In the genomic region with DNA sequence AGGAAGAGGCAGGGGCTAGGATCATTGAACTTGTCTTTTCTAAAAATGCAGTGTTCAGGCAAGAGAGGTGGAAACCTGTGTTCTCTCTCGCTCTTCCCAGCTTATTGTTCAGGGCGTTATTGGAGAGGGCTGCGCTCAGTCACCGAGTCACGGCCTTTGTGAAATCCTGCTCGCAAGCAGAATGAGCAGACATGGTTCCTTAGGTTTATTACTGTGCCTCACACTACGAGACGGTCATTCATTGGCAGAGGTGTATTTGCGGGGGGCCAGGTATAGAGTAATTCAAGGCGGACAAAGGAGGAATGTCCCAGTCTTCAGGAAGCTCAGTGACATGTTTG, we compare ENCODE assay signal across 8 cellular contexts. TPM values are rescaled to one million over a fixed set of nuclear protein-coding genes. Genes with fewer than 3 reads are reported as not detected.
DNase-seq lines count a peak whose midpoint lies in the region; ATAC-seq and TF ChIP-seq lines count a peak whose summit lies in the region.

No MANE protein-coding gene starts in this region.

- H3K4me3 ChIP-seq in ascending aorta, result peak overlapping the region; percentile 61 to 85
- peak overlapping the region; percentile 94 to 95 for H3K4me3 ChIP-seq in left lung
- H3K4me3 ChIP-seq in thyroid gland (replicated peaks in 1 of 3), result peak overlapping the region; percentile 49 to 85 (median 70)

- peak overlapping the region; percentile 79 for H3K27ac ChIP-seq in CD4-positive, alpha-beta T cell (ENCODE audit: low read depth, low read length)
- peak overlapping the region; percentile 60 to 71 for H3K27ac ChIP-seq in ascending aorta
- H3K27ac ChIP-seq in left lung, result peak overlapping the region; percentile 84 to 86
- H3K27ac ChIP-seq in thyroid gland, result peak overlapping the region; percentile 60 to 86 (median 78)

- peak overlapping the region; percentile 98 for H3K27ac Mint-ChIP-seq in CD4-positive, alpha-beta T cell

- ATAC-seq in CD4-positive, alpha-beta T cell (ENCODE audit: poor library complexity), result no peak
- ATAC-seq in HG03064 (IDR thresholded peaks at IDR 0.05; ENCODE audit: low read depth, unreplicated experiment) (peak; percentile 4), left lung (peak; percentile 14), HG03521 (IDR thresholded peaks at IDR 0.05; ENCODE audit: unreplicated experiment) (no peak)

- H3K9me3 ChIP-seq in CD4-positive, alpha-beta T cell (ENCODE audit: control insufficient read depth, low read length), result no peaks in the 10 kb centered on the region
- H3K9me3 ChIP-seq in ascending aorta (no peaks in the 10 kb centered on the region), left lung (no peaks in the 10 kb centered on the region), thyroid gland (no peaks in the 10 kb centered on the region)

- no peaks in the 10 kb centered on the region for H3K27me3 ChIP-seq in CD4-positive, alpha-beta T cell (ENCODE audit: control insufficient read depth, insufficient read depth, low read length)
- H3K27me3 ChIP-seq in ascending aorta, result no peaks in the 10 kb centered on the region
- no peaks in the 10 kb centered on the region for H3K27me3 ChIP-seq in left lung
- no peaks in the 10 kb centered on the region for H3K27me3 ChIP-seq in thyroid gland

- H3K9me3 Mint-ChIP-seq in CD4-positive, alpha-beta T cell, result no peaks in the 10 kb centered on the region

- H3K4me1 ChIP-seq in ascending aorta, result peaks cover 5 to 6% of the 10 kb centered on the region in 2 donors
- H3K4me1 ChIP-seq in left lung, result peaks cover 6 to 16% of the 10 kb centered on the region in 2 donors
- H3K4me1 ChIP-seq in thyroid gland, result peaks cover 6 to 7% of the 10 kb centered on the region in 2 donors

- no peak for DNase-seq in CD4-positive, alpha-beta T cell
- DNase-seq in ascending aorta (ENCODE audit: low spot score in 2 of 2) (no peak), left lung (no peak), thyroid gland (no peak), NCI-H2081 treated with DMSO at 0.1 percent for 48 hours (lab: John Stamatoyannopoulos, UW) (no peak), DMS114 treated with DMSO at 0.1 percent for 48 hours (lab: John Stamatoyannopoulos, UW; ENCODE audit: unreplicated experiment) (no peak)

- 2 to 6% methylated on average over 9 to 10 of the region's 10 CpGs for WGBS in thyroid gland, 2 donors

- CTCF ChIA-PET in CD4-positive, alpha-beta T cell (lab: Charles Lee), result interaction anchor here (0.6 to 1.5 kb wide), 4 partner anchors 9 to 40 kb away, joined by 3 to 6 read pairs (median 3); no protein-coding TSS in a partner anchor

- POLR2A ChIA-PET in CD4-positive, alpha-beta T cell (lab: Charles Lee), result interaction anchor here (0.5 to 4.1 kb wide), 16 partner anchors 9 to 1965 kb away, joined by 3 to 26 read pairs (median 6); a partner anchor contains a TSS

- TF ChIP-seq CTCF in CD4-positive, alpha-beta T cell (IDR thresholded peaks at IDR 0.05), result no peak
- no peak for TF ChIP-seq CTCF in ascending aorta (IDR thresholded peaks at IDR 0.05)
- no peak for TF ChIP-seq CTCF in left lung (IDR thresholded peaks at IDR 0.05)
- no peak for TF ChIP-seq CTCF in thyroid gland (IDR thresholded peaks at IDR 0.05)

- peak overlapping the region; percentile 95 for H3K4me3 Mint-ChIP-seq in CD4-positive, alpha-beta T cell

- intact Hi-C loops in CD4-positive, alpha-beta T cell (cut with DNase I, micrococcal nuclease), result loop anchor here in 1 of 2 experiments (5.0 kb wide), 1 partner anchor 37 kb away; a partner anchor contains a TSS
- intact Hi-C loops in ascending aorta (cut with DNase I) (loop anchor here (5.0 kb wide), 1 partner anchor 37 kb away; a partner anchor contains a TSS), left lung (cut with DNase I) (no loop called here), thyroid gland (cut with DNase I) (loop anchor here (10.0 kb wide), 1 partner anchor 851 kb away; no protein-coding TSS in a partner anchor)

- no peaks in the 10 kb centered on the region for H3K27me3 Mint-ChIP-seq in CD4-positive, alpha-beta T cell

- peaks cover 45% of the 10 kb centered on the region for H3K36me3 Mint-ChIP-seq in CD4-positive, alpha-beta T cell (ENCODE audit: low read depth)

- TF ChIP-seq POLR2A in thyroid gland (IDR thresholded peaks at IDR 0.05), result no peak

- peaks cover 20% of the 10 kb centered on the region for H3K4me1 Mint-ChIP-seq in CD4-positive, alpha-beta T cell (ENCODE audit: low read depth)

- peaks cover 13 to 14% of the 10 kb centered on the region in 2 donors for H3K36me3 ChIP-seq in ascending aorta
- peaks cover 0 to 35% of the 10 kb centered on the region in 2 donors for H3K36me3 ChIP-seq in left lung
- peaks cover 7 to 9% of the 10 kb centered on the region in 2 donors for H3K36me3 ChIP-seq in thyroid gland

RNA-seq across cellular contexts. Expression of a gene that starts 0.6 kb away (rescaled TPM):
- total RNA-seq in CD4-positive, alpha-beta T cell, result 10 to 100 TPM; 47.4 to 48.0 TPM
- 23.6 TPM for total RNA-seq in ascending aorta
- total RNA-seq in left lung, result 10 to 100 TPM; 17.1 to 18.8 TPM
- 10 to 100 TPM; 31.8 to 43.7 (median 37.7) TPM for total RNA-seq in thyroid gland

RNA-seq across cellular contexts. Expression of a gene that starts 37.8 kb away (rescaled TPM):
- total RNA-seq in CD4-positive, alpha-beta T cell, result 10 to 100 TPM; 12.3 to 16.5 TPM
- 45.1 TPM for total RNA-seq in ascending aorta
- 10 to 100 TPM; 22.3 to 38.2 TPM for total RNA-seq in left lung
- 100 to 1,000 TPM in 2 of 4 donors, 10 to 100 TPM in 2; 41.8 to 133 (median 81.4) TPM for total RNA-seq in thyroid gland

RNA-seq across cellular contexts. Expression of a gene that starts 39.3 kb away (rescaled TPM):
- not detected for total RNA-seq in CD4-positive, alpha-beta T cell
- total RNA-seq in ascending aorta (not detected), left lung (not detected), thyroid gland (not detected)

Comparison
In these comparisons a context has a peak if more than half of its experiments do, and no peak if none do; other contexts are left out.
1. ATAC-seq: peak in HG03064 (single experiment) and left lung (single experiment); none in CD4-positive, alpha-beta T cell (single experiment) and HG03521 (single experiment).
2. intact Hi-C loops: an anchor here in ascending aorta (5.0 kb wide) and thyroid gland (10.0 kb wide); none called in left lung.
3. Peak in every context shown above with its lines, with median percentiles within 50 percentile points of each other: H3K27ac ChIP-seq and H3K4me3 ChIP-seq.